Comparison of ENCODE assay signal across 17 cellular contexts in the genomic region with DNA sequence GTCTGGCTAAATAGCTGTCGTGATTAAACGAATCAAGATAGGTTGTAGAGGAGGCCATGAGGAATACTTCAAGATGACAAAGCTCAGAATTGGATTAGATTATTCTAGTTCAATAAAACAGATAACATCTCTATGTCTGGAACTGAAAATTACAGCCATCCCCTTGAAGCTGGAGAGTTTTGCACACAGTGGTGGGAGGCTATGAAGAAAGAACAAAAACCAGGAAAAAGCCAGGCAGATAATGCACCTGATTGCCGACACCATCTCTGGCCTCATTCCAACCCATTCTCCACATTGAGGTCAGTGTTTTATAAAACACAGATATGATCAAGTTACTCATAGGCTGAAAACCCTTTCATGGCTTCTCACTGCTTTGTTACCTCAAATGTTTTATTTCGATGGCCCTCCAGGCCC.
"Had no signal": no experiment of that assay in that cellular context is flagged by ENCODE, and none has a peak within 500 bp of the region (broad histone marks: within the 10 kb centered on the region; RNA-seq: fewer than 3 reads in every experiment).

No MANE protein-coding gene starts in this region.

- ATAC-seq: gastroesophageal sphincter had no signal

- H3K4me1 ChIP-seq: gastroesophageal sphincter, neural progenitor cell had no signal

- H3K9me3 ChIP-seq: ascending aorta, gastroesophageal sphincter, ovary had no signal

- FAIRE-seq: colon had no signal

- H3K4me3 ChIP-seq: ascending aorta, cardiac muscle cell, gastroesophageal sphincter, neural progenitor cell, ovary had no signal

- H3K27ac ChIP-seq: ascending aorta, cardiac muscle cell, gastroesophageal sphincter, neural progenitor cell, ovary, VCaP had no signal

- H2AFZ ChIP-seq: neural progenitor cell had no signal

- H3K36me3 ChIP-seq: ascending aorta, cardiac muscle cell, gastroesophageal sphincter, neural progenitor cell, ovary had no signal

- H3K4me2 ChIP-seq: neural progenitor cell had no signal

- DNase-seq: activated CD4-positive, alpha-beta memory T cell treated with anti-CD3 and anti-CD28 coated beads, Interleukin-2, amount 10 ng/mL, durations not matched to agents 7 days and 5 days; activated gamma-delta T cell; activated naive CD8-positive, alpha-beta T cell treated with anti-CD3 and anti-CD28 coated beads, Interleukin-2, amount 10 ng/mL, durations not matched to agents 7 days and 5 days; activated T-cell treated with anti-CD3 and anti-CD28 coated beads, Interleukin-2, amount 50 U/mL, for 48 hours; effector CD4-positive, alpha-beta T cell; hippocampal formation; kidney glomerular epithelial cell; ovary; stimulated activated CD4-positive, alpha-beta T cell treated with anti-CD3 and anti-CD28 coated beads, Interleukin-2, amount 100 ng/mL, for 48 hours; stimulated activated CD8-positive, alpha-beta memory T cell treated with anti-CD3 and anti-CD28 coated beads, Interleukin-4, amount 100 ng/mL, for 48 hours; T1000 had no signal

- H3K27me3 ChIP-seq: ascending aorta, cardiac muscle cell, gastroesophageal sphincter, neural progenitor cell, ovary had no signal

- H3K9ac ChIP-seq: neural progenitor cell had no signal
